Comparison of ENCODE assay signal across 9 cellular contexts in genomic region chr1:167554028-167554779, GRCh38. TPM values are rescaled to one million over a fixed set of nuclear protein-coding genes. Genes with fewer than 3 reads are reported as not detected.
A peak's percentile ranks its signal among the peaks of the same experiment; 100 is the strongest.
DNase-seq lines count a peak whose midpoint lies in the region; ATAC-seq and TF ChIP-seq lines count a peak whose summit lies in the region.
"Had no signal": no experiment of that assay in that cellular context is flagged by ENCODE, and none has a peak within 500 bp of the region (broad histone marks: within the 10 kb centered on the region; RNA-seq: fewer than 3 reads in every experiment).

No MANE protein-coding gene starts in this region.

- no peak for TF ChIP-seq EP300 in transverse colon (IDR thresholded peaks at IDR 0.05; ENCODE audit: low read depth)

- peak overlapping the region; percentile 32 to 73 (median 34) for H3K27ac ChIP-seq in right lobe of liver
- peak overlapping the region; percentile 89 to 93 (median 92) for H3K27ac ChIP-seq in transverse colon

- ATAC-seq in GM19324 (IDR thresholded peaks at IDR 0.05; ENCODE audit: low FRiP score, unreplicated experiment) (peak; percentile 16), HG03439 (IDR thresholded peaks at IDR 0.05; ENCODE audit: unreplicated experiment) (peak; percentile 7), right lobe of liver (no peak), omental fat pad (ENCODE audit: low FRiP score) (no peak)

- H3K27me3 ChIP-seq in right lobe of liver (no peaks in the 10 kb centered on the region), transverse colon (no peaks in the 10 kb centered on the region)

- TF ChIP-seq POLR2A in right lobe of liver (IDR thresholded peaks at IDR 0.05) (no peak), transverse colon (IDR thresholded peaks at IDR 0.05) (no peak)

- H3K36me3 ChIP-seq in right lobe of liver (no peaks in the 10 kb centered on the region), transverse colon (no peaks in the 10 kb centered on the region)

- H3K4me1 ChIP-seq in right lobe of liver = peaks cover 0 to 39% (median 8%) of the 10 kb centered on the region in 4 donors
- peaks cover 8 to 31% (median 17%) of the 10 kb centered on the region in 4 donors for H3K4me1 ChIP-seq in transverse colon

- peak overlapping the region; percentile 21 for H3K4me3 ChIP-seq in AG09309 (ENCODE audit: control insufficient read depth, low read depth, low read length)
- peak overlapping the region; percentile 61 to 90 (median 84) for H3K4me3 ChIP-seq in right lobe of liver
- peak overlapping the region in 3 of 4 donors; percentile 73 to 84 (median 78) for H3K4me3 ChIP-seq in transverse colon

- H3K36me3 Mint-ChIP-seq in activated naive CD8-positive, alpha-beta T cell treated with anti-CD3 and anti-CD28 coated beads for 36 hours = no peaks in the 10 kb centered on the region

- H3K4me3 Mint-ChIP-seq in activated naive CD8-positive, alpha-beta T cell treated with anti-CD3 and anti-CD28 coated beads for 36 hours = peak overlapping the region; percentile 87

- H3K27me3 Mint-ChIP-seq in activated naive CD8-positive, alpha-beta T cell treated with anti-CD3 and anti-CD28 coated beads for 36 hours = no peaks in the 10 kb centered on the region

- no peaks in the 10 kb centered on the region for H3K9me3 Mint-ChIP-seq in activated naive CD8-positive, alpha-beta T cell treated with anti-CD3 and anti-CD28 coated beads for 36 hours

- H3K4me1 Mint-ChIP-seq in activated naive CD8-positive, alpha-beta T cell treated with anti-CD3 and anti-CD28 coated beads for 36 hours = peaks cover 25% of the 10 kb centered on the region

- H3K9me3 ChIP-seq in right lobe of liver (no peaks in the 10 kb centered on the region), transverse colon (no peaks in the 10 kb centered on the region)

- WGBS in right lobe of liver (ENCODE audit: insufficient coverage, low coverage, low lambda C conversion rate, missing lambda C conversion rate) = 19% methylated on average over 14 of the region's 15 CpGs
- WGBS in transverse colon (ENCODE audit: low coverage in 1 of 2), 2 donors = 10 to 13% methylated on average over 9 to 15 of the region's 15 CpGs

- intact Hi-C loops in right lobe of liver (cut with DNase I) = no loop called here
- intact Hi-C loops in transverse colon (cut with DNase I; ENCODE audit: low total_unique reads) = no loop called here

- DNase-seq in AG09309 (ENCODE audit: low read depth) = no peak
- DNase-seq in activated naive CD8-positive, alpha-beta T cell treated with anti-CD3 and anti-CD28 coated beads for 36 hours = no peak
- DNase-seq in right lobe of liver = no peak
- DNase-seq in transverse colon = no peak
- DNase-seq in NCI-H510A (lab: John Stamatoyannopoulos, UW) = no peak
- no peak for DNase-seq in omental fat pad (ENCODE audit: low spot score)

- in situ Hi-C loops in transverse colon (cut with MboI; ENCODE audit: low pct_ligation_motif_present in 1 of 4, low pct_unique_long_range_greater_than_20kb in 1 of 4, low sequenced_read_pairs in 3 of 4) = loop anchor here in 1 of 4 donors (10.0 kb wide), 1 partner anchor 289 kb away; no protein-coding TSS in a partner anchor

- TF ChIP-seq CTCF in AG09309 (IDR thresholded peaks at IDR 0.05; ENCODE audit: control insufficient read depth, insufficient read depth, low read depth, low read length, missing control alignments) (no peak), right lobe of liver (IDR thresholded peaks at IDR 0.05) (no peak), transverse colon (IDR thresholded peaks at IDR 0.05) (no peak), omental fat pad (IDR thresholded peaks at IDR 0.05) (no peak)

- H3K27ac Mint-ChIP-seq in activated naive CD8-positive, alpha-beta T cell treated with anti-CD3 and anti-CD28 coated beads for 36 hours = peak overlapping the region; percentile 3

RNA-seq across cellular contexts. Expression of gene CREG1, which starts 0.6 kb away (rescaled TPM):
- 10 to 100 TPM; 11.2 to 11.3 TPM for total RNA-seq in activated naive CD8-positive, alpha-beta T cell treated with anti-CD3 and anti-CD28 coated beads for 36 hours
- total RNA-seq in right lobe of liver (100 to 1,000 TPM in 5 of 6 experiments, 10 to 100 TPM in 1; 95.8 to 230 (median 171) TPM), transverse colon (100 to 1,000 TPM in 2 of 4 donors, 10 to 100 TPM in 2; 55.4 to 115 (median 97.5) TPM), omental fat pad (100 to 1,000 TPM; 247 to 294 (median 285) TPM)

RNA-seq across cellular contexts. Expression of gene CD247, which starts 35.9 kb away (rescaled TPM):
- total RNA-seq in activated naive CD8-positive, alpha-beta T cell treated with anti-CD3 and anti-CD28 coated beads for 36 hours = 100 to 1,000 TPM; 166 TPM
- total RNA-seq in right lobe of liver = 1 to 10 TPM in 2 of 6 experiments, under 1 TPM in 4; 0.48 to 2.2 (median 0.71) TPM
- total RNA-seq in transverse colon = 1 to 10 TPM in 3 of 4 donors, not detected in 1; 1.5 to 6.4 (median 3.4) TPM
- 1 to 10 TPM; 2.0 to 4.7 (median 2.6) TPM for total RNA-seq in omental fat pad
- total RNA-seq: renal cortical epithelial cell had no signal

Comparison
In these comparisons a context has a peak if more than half of its experiments do, and no peak if none do; other contexts are left out.
1. H3K4me3 ChIP-seq: peak in every context shown above with its lines; median percentile 84 in right lobe of liver; 78 in transverse colon; 21 in AG09309.
2. ATAC-seq: peak in GM19324 (single experiment) and HG03439 (single experiment); none in right lobe of liver (0 of 4) and omental fat pad (single experiment).
3. RNA of gene CREG1, which starts 0.6 kb away (total RNA-seq): 247 to 294 TPM in omental fat pad, 95.8 to 230 TPM in right lobe of liver and 55.4 to 115 TPM in transverse colon; 11.2 to 11.3 TPM in activated naive CD8-positive, alpha-beta T cell treated with anti-CD3 and anti-CD28 coated beads for 36 hours; every median in the first group is over 4 times any median in the second.
4. RNA of gene CD247, which starts 35.9 kb away (total RNA-seq): 166 TPM in activated naive CD8-positive, alpha-beta T cell treated with anti-CD3 and anti-CD28 coated beads for 36 hours; 1.5 to 6.4 TPM in transverse colon, 2.0 to 4.7 TPM in omental fat pad and 0.48 to 2.2 TPM in right lobe of liver; every median in the first group is over 10 times any median in the second.